Comparison of ENCODE assay signal across 9 cellular contexts in genomic region chr5:154446183-154447073, GRCh38. TPM values are rescaled to one million over a fixed set of nuclear protein-coding genes. Genes with fewer than 3 reads are reported as not detected.
DNase-seq lines count a peak whose midpoint lies in the region; TF ChIP-seq lines count a peak whose summit lies in the region.
"Had no signal": no experiment of that assay in that cellular context is flagged by ENCODE, and none has a peak within 500 bp of the region (broad histone marks: within the 10 kb centered on the region; RNA-seq: fewer than 3 reads in every experiment).

No MANE protein-coding gene starts in this region.

- H3K27ac Mint-ChIP-seq in stimulated activated naive CD8-positive, alpha-beta T cell treated with anti-CD3 and anti-CD28 coated beads, Interleukin-15, Interleukin-2, amounts not matched to agents 100 ng/mL and 50 ng/mL, for 24 hours = peak overlapping the region; percentile 63

- peaks cover 16 to 74% (median 23%) of the 10 kb centered on the region in 3 donors for H3K4me1 ChIP-seq in esophagus squamous epithelium

- H3K27ac ChIP-seq in esophagus squamous epithelium = peak overlapping the region; percentile 88 to 94 (median 90)

- H3K36me3 ChIP-seq in esophagus squamous epithelium = peaks cover 0 to 34% (median 0%) of the 10 kb centered on the region in 3 donors

- intact Hi-C loops in esophagus squamous epithelium (cut with DNase I) = no loop called here

- no peaks in the 10 kb centered on the region for H3K9me3 Mint-ChIP-seq in stimulated activated naive CD8-positive, alpha-beta T cell treated with anti-CD3 and anti-CD28 coated beads, Interleukin-15, Interleukin-2, amounts not matched to agents 100 ng/mL and 50 ng/mL, for 24 hours

- 6% methylated on average over 6 of the region's 88 CpGs; no CpG with 5 or more reads in 1 of the 2 donors for WGBS in esophagus squamous epithelium, 2 donors

- H3K27me3 Mint-ChIP-seq in stimulated activated naive CD8-positive, alpha-beta T cell treated with anti-CD3 and anti-CD28 coated beads, Interleukin-15, Interleukin-2, amounts not matched to agents 100 ng/mL and 50 ng/mL, for 24 hours = no peaks in the 10 kb centered on the region

- H3K4me1 Mint-ChIP-seq in stimulated activated naive CD8-positive, alpha-beta T cell treated with anti-CD3 and anti-CD28 coated beads, Interleukin-15, Interleukin-2, amounts not matched to agents 100 ng/mL and 50 ng/mL, for 24 hours (ENCODE audit: low read depth) = peaks cover 44% of the 10 kb centered on the region

- no peak for TF ChIP-seq CTCF in NB4 (IDR thresholded peaks at IDR 0.05; ENCODE audit: low read depth, low read length)
- no peak for TF ChIP-seq CTCF in esophagus squamous epithelium (IDR thresholded peaks at IDR 0.05)

- H3K9me3 ChIP-seq in esophagus squamous epithelium = no peaks in the 10 kb centered on the region

- DNase-seq in HCEC 1CT (peak; percentile 45), NB4 (ENCODE audit: low read depth) (peak; percentile 53), esophagus squamous epithelium (lab: John Stamatoyannopoulos, UW) (no peak), myocyte (ENCODE audit: low read depth) (peak; percentile 60), SKM-1 treated with dmso at 0.1 percent for 144 hours (lab: John Stamatoyannopoulos, UW; ENCODE audit: unreplicated experiment) (no peak)
- peak; percentile 61 to 68 for DNase-seq in activated T-cell treated with anti-CD3 and anti-CD28 coated beads, Interleukin-2, amount 50 U/mL, for 48 hours

- peak overlapping the region; percentile 94 for H3K4me3 ChIP-seq in GM08714 (ENCODE audit: low read length)
- peak overlapping the region; percentile 64 for H3K4me3 ChIP-seq in NB4 (ENCODE audit: low read depth, low read length)
- peak overlapping the region; percentile 87 to 98 (median 96) for H3K4me3 ChIP-seq in esophagus squamous epithelium

- H3K27me3 ChIP-seq in esophagus squamous epithelium = no peaks in the 10 kb centered on the region

- TF ChIP-seq POLR2A in NB4 (IDR thresholded peaks at IDR 0.05; ENCODE audit: extremely low read depth, insufficient read length) (no peak), esophagus squamous epithelium (IDR thresholded peaks at IDR 0.05) (no peak)

- peaks cover 34% of the 10 kb centered on the region for H3K36me3 Mint-ChIP-seq in stimulated activated naive CD8-positive, alpha-beta T cell treated with anti-CD3 and anti-CD28 coated beads, Interleukin-15, Interleukin-2, amounts not matched to agents 100 ng/mL and 50 ng/mL, for 24 hours (ENCODE audit: low read depth)

- peak overlapping the region; percentile 92 for H3K4me3 Mint-ChIP-seq in stimulated activated naive CD8-positive, alpha-beta T cell treated with anti-CD3 and anti-CD28 coated beads, Interleukin-15, Interleukin-2, amounts not matched to agents 100 ng/mL and 50 ng/mL, for 24 hours

RNA-seq across cellular contexts. Expression of gene SAP30L, which starts 0.6 kb away (rescaled TPM):
- total RNA-seq in esophagus squamous epithelium (10 to 100 TPM; 11.1 to 32.0 (median 12.0) TPM), myocyte (20.2 and 23.4 TPM in 2 replicates)
- polyA plus RNA-seq in myocyte (2012) = 33.0 TPM

RNA-seq across cellular contexts. Expression of gene HAND1, which starts 31.6 kb away (rescaled TPM):
- not detected for total RNA-seq in esophagus squamous epithelium
- not detected in 2 replicates for total RNA-seq in myocyte
- polyA plus RNA-seq in myocyte (2012) = not detected
- total RNA-seq: glomerular endothelial cell had no signal

Comparison
In these comparisons a context has a peak if more than half of its experiments do, and no peak if none do; other contexts are left out.
1. DNase-seq: peak in HCEC 1CT (single experiment), NB4 (single experiment), activated T-cell treated with anti-CD3 and anti-CD28 coated beads, Interleukin-2, amount 50 U/mL, for 48 hours (2 of 2) and myocyte (single experiment); none in esophagus squamous epithelium (single experiment) and SKM-1 treated with dmso at 0.1 percent for 144 hours (single experiment).
2. Peak in every context shown above with its lines, with median percentiles within 50 percentile points of each other: H3K4me3 ChIP-seq.